Comparison of ENCODE assay signal across 16 cellular contexts in the genomic region with DNA sequence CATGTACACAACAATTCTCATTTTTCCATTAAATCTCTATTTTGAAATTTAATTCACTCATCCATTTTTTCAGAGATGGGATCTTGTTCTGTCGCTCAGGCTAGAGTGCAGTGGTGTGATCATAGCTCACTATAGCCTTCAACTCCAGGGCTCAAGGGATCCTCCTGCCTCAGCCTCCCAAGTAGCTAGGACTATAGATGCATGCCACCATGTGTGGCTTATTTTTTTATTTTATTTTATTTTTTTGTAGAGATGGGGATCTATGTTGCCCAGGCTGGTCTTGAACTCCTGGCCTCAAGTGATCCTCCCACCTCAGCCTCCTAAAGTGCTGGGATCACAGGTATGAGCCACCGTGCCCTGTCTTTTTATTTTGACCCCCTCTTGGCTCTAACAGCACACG.
DNase-seq lines count a peak whose midpoint lies in the region; ATAC-seq, FAIRE-seq and TF ChIP-seq lines count a peak whose summit lies in the region.
"Had no signal": no experiment of that assay in that cellular context is flagged by ENCODE, and none has a peak within 500 bp of the region (broad histone marks: within the 10 kb centered on the region; RNA-seq: fewer than 3 reads in every experiment).

No MANE protein-coding gene starts in this region.

- H3K4me3 ChIP-seq in CD4-positive, CD25-positive, alpha-beta regulatory T cell (ENCODE audit: low read depth, low read length), result peak overlapping the region; percentile 95
- H3K4me3 ChIP-seq in ascending aorta (no peak overlapping the region), ovary (peak overlapping the region; percentile 51)
- H3K4me3 ChIP-seq: heart right ventricle, prostate gland had no signal

- H3K27ac Mint-ChIP-seq in CD4-positive, CD25-positive, alpha-beta regulatory T cell, result peak overlapping the region in 2 of 3 donors; percentile 89 to 97

- ATAC-seq in CD4-positive, CD25-positive, alpha-beta regulatory T cell (ENCODE audit: low read depth in 2 of 2), result no peak
- no peak for ATAC-seq in HG03039 (IDR thresholded peaks at IDR 0.05; ENCODE audit: unreplicated experiment)
- ATAC-seq: heart right ventricle had no signal

- H3K36me3 Mint-ChIP-seq in CD4-positive, CD25-positive, alpha-beta regulatory T cell, result peaks cover 62% of the 10 kb centered on the region

- no peaks in the 10 kb centered on the region for H3K9me3 ChIP-seq in CD4-positive, CD25-positive, alpha-beta regulatory T cell (ENCODE audit: control insufficient read depth in 2 of 2, low read length in 2 of 2)
- H3K9me3 ChIP-seq in ascending aorta (no peaks in the 10 kb centered on the region), ovary (no peaks in the 10 kb centered on the region)
- H3K9me3 ChIP-seq: heart right ventricle, prostate gland had no signal

- H3K36me3 ChIP-seq in CD4-positive, CD25-positive, alpha-beta regulatory T cell (ENCODE audit: control insufficient read depth, insufficient read depth, low read length), result peaks cover 49% of the 10 kb centered on the region
- H3K36me3 ChIP-seq in ascending aorta (no peaks in the 10 kb centered on the region), ovary (no peaks in the 10 kb centered on the region)
- H3K36me3 ChIP-seq: prostate gland had no signal

- intact Hi-C loops in ascending aorta (cut with DNase I) (no loop called here), ovary (cut with DNase I) (no loop called here)

- peaks cover 87% of the 10 kb centered on the region for H3K4me1 ChIP-seq in CD4-positive, CD25-positive, alpha-beta regulatory T cell (ENCODE audit: control insufficient read depth, insufficient read depth, low read length, poor library complexity, severe bottlenecking)
- H3K4me1 ChIP-seq in ascending aorta (peaks cover 0 to 22% of the 10 kb centered on the region in 2 donors), ovary (ENCODE audit: insufficient read depth) (peaks cover 18% of the 10 kb centered on the region)

- TF ChIP-seq EP300 in ovary (IDR thresholded peaks at IDR 0.05), result no peak

- 92 to 96% (median 93%) methylated on average over 3 of the region's 3 CpGs for WGBS in ovary, 3 donors

- peak overlapping the region; percentile 97 for H3K27ac ChIP-seq in CD4-positive, CD25-positive, alpha-beta regulatory T cell (ENCODE audit: insufficient read depth, low read length, poor library complexity, severe bottlenecking)
- H3K27ac ChIP-seq in ascending aorta, result peak overlapping the region; percentile 3 to 23
- no peak overlapping the region for H3K27ac ChIP-seq in ovary
- H3K27ac ChIP-seq: prostate gland had no signal

- peaks cover 0 to 3% (median 0%) of the 10 kb centered on the region in 7 donors for H3K9me3 Mint-ChIP-seq in CD4-positive, CD25-positive, alpha-beta regulatory T cell

- H3K4me1 Mint-ChIP-seq in CD4-positive, CD25-positive, alpha-beta regulatory T cell, result peaks cover 42 to 91% (median 77%) of the 10 kb centered on the region in 4 donors

- FAIRE-seq in GM12891 (lab: Jason Lieb, UNC), result no peak
- FAIRE-seq: G401.6 had no signal

- TF ChIP-seq CTCF in ascending aorta (IDR thresholded peaks at IDR 0.05) (no peak), ovary (IDR thresholded peaks at IDR 0.05) (no peak)

- TF ChIP-seq POLR2A in GM12891 (IDR thresholded peaks at IDR 0.05; ENCODE audit: low read depth, low read length) (peak; percentile 17; the same call in 1 of the 2 replicates), ovary (IDR thresholded peaks at IDR 0.05) (no peak)

- peaks cover 12% of the 10 kb centered on the region for H3K27me3 Mint-ChIP-seq in CD4-positive, CD25-positive, alpha-beta regulatory T cell

- no peak for DNase-seq in CD4-positive, CD25-positive, alpha-beta regulatory T cell
- DNase-seq in GM12891 (ENCODE audit: insufficient read length, low spot score), result no peak
- DNase-seq in ascending aorta (ENCODE audit: low spot score in 2 of 2), result no peak
- DNase-seq in ovary, result no peak
- no peak for DNase-seq in NCI-H2029 (lab: John Stamatoyannopoulos, UW)
- no peak for DNase-seq in NCI-H2171 (lab: John Stamatoyannopoulos, UW)
- DNase-seq in SK-N-DZ (ENCODE audit: low spot score), result no peak
- DNase-seq: activated gamma-delta T cell; heart right ventricle; kidney glomerular epithelial cell; NCI-H1105; NCI-H446; stimulated activated CD4-positive, alpha-beta T cell treated with anti-CD3 and anti-CD28 coated beads, Interleukin-2, amount 100 ng/mL, for 48 hours had no signal

- H3K27me3 ChIP-seq in CD4-positive, CD25-positive, alpha-beta regulatory T cell (ENCODE audit: control insufficient read depth, insufficient read depth, low read length), result no peaks in the 10 kb centered on the region
- H3K27me3 ChIP-seq in ascending aorta, result no peaks in the 10 kb centered on the region
- no peaks in the 10 kb centered on the region for H3K27me3 ChIP-seq in ovary
- H3K27me3 ChIP-seq: heart right ventricle had no signal

- H3K4me3 Mint-ChIP-seq in CD4-positive, CD25-positive, alpha-beta regulatory T cell, result peak overlapping the region; percentile 79 to 99 (median 89)

TF ChIP-seq in GM12891, 5 proteins besides CTCF, POLR2A, EP300 and RAD21:
- TF ChIP-seq TAF1 (IDR thresholded peaks at IDR 0.05; ENCODE audit: low read depth, low read length), result no peak
- no peak for TF ChIP-seq POU2F2 (IDR thresholded peaks at IDR 0.05; ENCODE audit: low read depth, low read length)
- no peak for TF ChIP-seq SPI1 (IDR thresholded peaks at IDR 0.05; ENCODE audit: low read depth, low read length)
- no peak; the same call in 1 of the 2 replicates for TF ChIP-seq POLR2AphosphoS5 (IDR thresholded peaks at IDR 0.05; ENCODE audit: low read depth, low read length)
- no peak for TF ChIP-seq PAX5 (IDR thresholded peaks at IDR 0.05; ENCODE audit: insufficient read depth, low read length, severe bottlenecking)

Comparison
In these comparisons a context has a peak if more than half of its experiments do, and no peak if none do; other contexts are left out.
1. H3K27ac ChIP-seq: peak in CD4-positive, CD25-positive, alpha-beta regulatory T cell (single experiment) and ascending aorta (2 of 2); none in ovary (0 of 2).
2. H3K4me3 ChIP-seq: peak in CD4-positive, CD25-positive, alpha-beta regulatory T cell (single experiment) and ovary (single experiment); none in ascending aorta (0 of 2).